25 cellular contexts compared by ENCODE assay signal in genomic region chr13:97798171-97798821, GRCh38.
DNase-seq lines count a peak whose midpoint lies in the region; ATAC-seq and TF ChIP-seq lines count a peak whose summit lies in the region.
"Had no signal": no experiment of that assay in that cellular context is flagged by ENCODE, and none has a peak within 500 bp of the region (broad histone marks: within the 10 kb centered on the region; RNA-seq: fewer than 3 reads in every experiment).

No MANE protein-coding gene starts in this region.

- 85 to 95% methylated on average over 7 of the region's 7 CpGs for WGBS in upper lobe of left lung, 2 donors

- no peak overlapping the region for H3K4me3 ChIP-seq in HEK293 (ENCODE audit: low read depth, low read length)
- no peak overlapping the region for H3K4me3 ChIP-seq in upper lobe of left lung
- H3K4me3 ChIP-seq: adrenal gland, HAP-1, Peyer's patch, spleen, thoracic aorta, uterus had no signal

- no peak overlapping the region for H3K4me3 Mint-ChIP-seq in natural killer cell
- H3K4me3 Mint-ChIP-seq in activated CD4-positive, alpha-beta T cell treated with anti-CD3 and anti-CD28 coated beads for 36 hours: no peak overlapping the region
- H3K4me3 Mint-ChIP-seq: activated CD4-positive, alpha-beta memory T cell treated with anti-CD3 and anti-CD28 coated beads for 36 hours; activated naive CD4-positive, alpha-beta T cell treated with anti-CD3 and anti-CD28 coated beads for 36 hours; activated T-helper 1 cell treated with anti-CD3 and anti-CD28 coated beads, Interleukin-12 subunit alpha, Interleukin-12 subunit beta, Interleukin-2, Interleukin-4 antibody, amounts not matched to agents 30 ng/mL and 10 ng/mL and 1 ng/mL, durations not matched to agents 14 hours and 24 hours and 36 hours; brain had no signal

- H3K27ac Mint-ChIP-seq in natural killer cell: no peak overlapping the region
- H3K27ac Mint-ChIP-seq in activated CD4-positive, alpha-beta T cell treated with anti-CD3 and anti-CD28 coated beads for 36 hours: no peak overlapping the region
- H3K27ac Mint-ChIP-seq: activated CD4-positive, alpha-beta memory T cell treated with anti-CD3 and anti-CD28 coated beads for 36 hours; activated naive CD4-positive, alpha-beta T cell treated with anti-CD3 and anti-CD28 coated beads for 36 hours; activated T-helper 1 cell treated with anti-CD3 and anti-CD28 coated beads, Interleukin-12 subunit alpha, Interleukin-12 subunit beta, Interleukin-2, Interleukin-4 antibody, amounts not matched to agents 30 ng/mL and 10 ng/mL and 1 ng/mL, durations not matched to agents 14 hours and 24 hours and 36 hours; brain had no signal

- TF ChIP-seq CTCF in HEK293 (tag by site-specific recombination; IDR thresholded peaks at IDR 0.05) (no peak), upper lobe of left lung (IDR thresholded peaks at IDR 0.05) (no peak), natural killer cell (IDR thresholded peaks at IDR 0.05) (no peak)

- H3K4me1 ChIP-seq in HEK293 (ENCODE audit: control insufficient read depth, insufficient read depth, low read length): no peaks in the 10 kb centered on the region
- H3K4me1 ChIP-seq in upper lobe of left lung: no peaks in the 10 kb centered on the region
- H3K4me1 ChIP-seq: HAP-1, Peyer's patch, spleen, uterus had no signal

- H3K9me3 ChIP-seq in HEK293 (ENCODE audit: control insufficient read depth, insufficient read depth, low read depth, low read length) (no peaks in the 10 kb centered on the region), upper lobe of left lung (peaks cover 4 to 18% (median 16%) of the 10 kb centered on the region in 4 donors)
- H3K9me3 ChIP-seq: adrenal gland, HAP-1 had no signal

- peaks cover 0 to 4% of the 10 kb centered on the region in 2 donors for H3K27me3 Mint-ChIP-seq in natural killer cell (ENCODE audit: low read depth in 2 of 2)
- peaks cover 14% of the 10 kb centered on the region for H3K27me3 Mint-ChIP-seq in activated CD4-positive, alpha-beta T cell treated with anti-CD3 and anti-CD28 coated beads for 36 hours

- no peaks in the 10 kb centered on the region for H3K4me1 Mint-ChIP-seq in natural killer cell
- H3K4me1 Mint-ChIP-seq in activated CD4-positive, alpha-beta T cell treated with anti-CD3 and anti-CD28 coated beads for 36 hours: no peaks in the 10 kb centered on the region
- H3K4me1 Mint-ChIP-seq: brain had no signal

- H3K36me3 Mint-ChIP-seq in natural killer cell: peaks cover 11% of the 10 kb centered on the region
- H3K36me3 Mint-ChIP-seq in activated CD4-positive, alpha-beta T cell treated with anti-CD3 and anti-CD28 coated beads for 36 hours (ENCODE audit: low read depth): no peaks in the 10 kb centered on the region
- H3K36me3 Mint-ChIP-seq: brain had no signal

- TF ChIP-seq EP300 in upper lobe of left lung (IDR thresholded peaks at IDR 0.05): no peak

- H3K36me3 ChIP-seq in HEK293 (ENCODE audit: control insufficient read depth in 2 of 2, insufficient read depth in 1 of 2, low read length in 2 of 2): no peaks in the 10 kb centered on the region
- no peaks in the 10 kb centered on the region for H3K36me3 ChIP-seq in upper lobe of left lung
- H3K36me3 ChIP-seq: adrenal gland, HAP-1, Peyer's patch, spleen, thoracic aorta, uterus had no signal

- POLR2A ChIA-PET in HEK293 (lab: Yijun Ruan, JAX): no interaction called here
- POLR2A ChIA-PET in activated CD4-positive, alpha-beta T cell treated with anti-CD3 and anti-CD28 coated beads for 36 hours (lab: Charles Lee): no interaction called here

- H3K27ac ChIP-seq in HEK293 (ENCODE audit: extremely low read depth, low read depth, low read length) (no peak overlapping the region), caudate nucleus (ENCODE audit: low read depth, low read length) (no peak overlapping the region), upper lobe of left lung (no peak overlapping the region)
- H3K27ac ChIP-seq: Peyer's patch, spleen, uterus had no signal

- ATAC-seq in upper lobe of left lung (ENCODE audit: low FRiP score in 2 of 2) (no peak), natural killer cell (no peak)
- ATAC-seq in activated CD4-positive, alpha-beta T cell treated with anti-CD3 and anti-CD28 coated beads for 36 hours: no peak
- ATAC-seq: activated CD4-positive, CD25-positive, alpha-beta regulatory T cell treated with anti-CD3 and anti-CD28 coated beads, Interleukin-2, amount 50 U/mL, for 24 hours; HepG2; stimulated activated naive CD8-positive, alpha-beta T cell treated with anti-CD3 and anti-CD28 coated beads, Interleukin-15, Interleukin-2, amounts not matched to agents 100 U/mL and 50 U/mL, for 24 hours had no signal

- no peak for TF ChIP-seq POLR2A in upper lobe of left lung (IDR thresholded peaks at IDR 0.05)

- no peaks in the 10 kb centered on the region for H3K27me3 ChIP-seq in upper lobe of left lung
- H3K27me3 ChIP-seq: Peyer's patch, spleen, uterus had no signal

- CTCF ChIA-PET in HEK293 (lab: Yijun Ruan, JAX): interaction anchor here (0.6 kb wide), 1 partner anchor 777 kb away, joined by 4 read pairs; no protein-coding TSS in a partner anchor
- CTCF ChIA-PET in activated CD4-positive, alpha-beta T cell treated with anti-CD3 and anti-CD28 coated beads for 36 hours (lab: Charles Lee): interaction anchor here (0.6 kb wide), 1 partner anchor 651 kb away, joined by 4 read pairs; no protein-coding TSS in a partner anchor

- intact Hi-C loops in natural killer cell (cut with micrococcal nuclease): no loop called here
- intact Hi-C loops in activated CD4-positive, alpha-beta T cell treated with anti-CD3 and anti-CD28 coated beads for 36 hours (cut with DNase I, micrococcal nuclease): no loop called here

- DNase-seq in caudate nucleus (lab: John Stamatoyannopoulos, UW) (peak in 43 of 61 donors; percentile 0 to 87 (median 42)), inferior parietal cortex (ENCODE audit: extremely low spot score) (peak; percentile 40), putamen (ENCODE audit: low spot score) (peak; percentile 68), upper lobe of left lung (no peak), natural killer cell (no peak)
- DNase-seq in activated CD4-positive, alpha-beta T cell treated with anti-CD3 and anti-CD28 coated beads for 36 hours: no peak
- DNase-seq: activated CD4-positive, alpha-beta memory T cell treated with anti-CD3 and anti-CD28 coated beads for 36 hours; activated naive CD4-positive, alpha-beta T cell treated with anti-CD3 and anti-CD28 coated beads for 36 hours; NCI-H1417; NCI-H2081 treated with DMSO at 0.1 percent for 48 hours; NCI-H345; Peyer's patch; SHP77 treated with DMSO at 0.1 percent for 48 hours; spleen; stimulated activated CD4-positive, alpha-beta T cell treated with anti-CD3 and anti-CD28 coated beads, Interleukin-2, amount 100 ng/mL, for 24 hours; stimulated activated naive CD8-positive, alpha-beta T cell treated with anti-CD3 and anti-CD28 coated beads, Interleukin-15, Interleukin-2, amounts not matched to agents 100 U/mL and 50 U/mL, for 24 hours; uterus had no signal

- H3K9me3 Mint-ChIP-seq in natural killer cell: peaks cover 12 to 17% of the 10 kb centered on the region in 2 donors
- H3K9me3 Mint-ChIP-seq in activated CD4-positive, alpha-beta T cell treated with anti-CD3 and anti-CD28 coated beads for 36 hours (ENCODE audit: low read depth): peaks cover 18% of the 10 kb centered on the region

TF ChIP-seq in HEK293, 187 proteins besides CTCF, POLR2A, EP300 and RAD21:
- TF ChIP-seq SCRT2 (tag by site-specific recombination; IDR thresholded peaks at IDR 0.05): peak; percentile 72
- no peak for TF ChIP-seq ZNF112 (tag by site-specific recombination; IDR thresholded peaks at IDR 0.05)

Comparison
In these comparisons a context has a peak if more than half of its experiments do, and no peak if none do; other contexts are left out.
1. DNase-seq: peak in caudate nucleus (43 of 61), inferior parietal cortex (single experiment) and putamen (single experiment); none in upper lobe of left lung (0 of 2), natural killer cell (single experiment) and activated CD4-positive, alpha-beta T cell treated with anti-CD3 and anti-CD28 coated beads for 36 hours (single experiment).